19 cellular contexts compared by ENCODE assay signal in the genomic region with DNA sequence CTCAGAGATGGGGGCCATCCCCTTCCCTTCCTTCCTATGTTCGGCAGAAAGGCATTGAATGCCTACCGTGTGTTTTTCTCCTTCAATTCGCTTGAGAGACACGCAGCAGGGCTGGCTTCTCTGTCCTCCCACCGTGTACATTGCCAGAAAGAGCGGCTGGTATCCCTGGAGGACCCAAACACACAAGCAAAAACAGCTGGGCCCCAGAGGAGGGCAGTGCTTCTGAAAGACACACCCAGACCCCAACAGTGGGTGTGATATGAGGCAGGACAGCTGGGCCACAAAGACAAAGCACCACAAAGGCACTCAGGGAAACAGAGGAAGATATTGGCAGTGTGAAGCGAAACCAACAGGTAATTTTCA.
A peak's percentile ranks its signal among the peaks of the same experiment; 100 is the strongest.
DNase-seq lines count a peak whose midpoint lies in the region; ATAC-seq, FAIRE-seq and TF ChIP-seq lines count a peak whose summit lies in the region.
"Had no signal": no experiment of that assay in that cellular context is flagged by ENCODE, and none has a peak within 500 bp of the region (broad histone marks: within the 10 kb centered on the region; RNA-seq: fewer than 3 reads in every experiment).

No MANE protein-coding gene starts in this region.

- TF ChIP-seq CTCF in K562 (IDR thresholded peaks at IDR 0.05 in 2 of 3, conservative IDR thresholded peaks at IDR 0.05 in 1 of 3; ENCODE audit: insufficient read depth in 2 of 3, low read depth in 1 of 3, low read length in 3 of 3) (no peak), sigmoid colon (IDR thresholded peaks at IDR 0.05) (no peak)

- 78% methylated on average over 5 of the region's 7 CpGs for WGBS in K562 (ENCODE audit: insufficient coverage, low coverage, missing lambda C conversion rate)
- WGBS in sigmoid colon, 2 donors: 75 to 83% methylated on average over 7 of the region's 7 CpGs

- H3K9me1 ChIP-seq in K562 (ENCODE audit: control insufficient read depth, insufficient read depth, low read length): peaks cover 3% of the 10 kb centered on the region

- H3K79me2 ChIP-seq in K562 (ENCODE audit: control insufficient read depth, insufficient read depth, low read length) (no peaks in the 10 kb centered on the region), Karpas-422 (ENCODE audit: low read length) (no peaks in the 10 kb centered on the region; the same call in 1 of the 2 replicates)

- CTCF ChIA-PET in K562 (lab: Yijun Ruan, JAX; ENCODE audit: low intra/inter-chr PET ratio): no interaction called here
- CTCF ChIA-PET in naive thymus-derived CD4-positive, alpha-beta T cell (lab: Charles Lee): no interaction called here

- FAIRE-seq in K562 (lab: Jason Lieb, UNC): no peak

- H3K9me3 Mint-ChIP-seq in effector memory CD8-positive, alpha-beta T cell: no peaks in the 10 kb centered on the region
- peaks cover 0 to 1% (median 0%) of the 10 kb centered on the region in 11 donors for H3K9me3 Mint-ChIP-seq in naive thymus-derived CD4-positive, alpha-beta T cell
- H3K9me3 Mint-ChIP-seq: activated T-helper 2 cell treated with anti-CD3 and anti-CD28 coated beads, Interferon-gamma antibody, Interleukin-2, Interleukin-4, amounts not matched to agents 10 μg/mL and 5 μg/mL and 100 μg/mL, durations not matched to agents 14 hours and 24 hours and 36 hours; neural progenitor cell had no signal

- no peak overlapping the region for H3K4me3 Mint-ChIP-seq in effector memory CD8-positive, alpha-beta T cell
- H3K4me3 Mint-ChIP-seq in naive thymus-derived CD4-positive, alpha-beta T cell: peak overlapping the region in 1 of 10 donors; percentile 9
- H3K4me3 Mint-ChIP-seq: activated CD8-positive, alpha-beta memory T cell treated with anti-CD3 and anti-CD28 coated beads, Interleukin-2, amount 10 ng/mL, durations not matched to agents 7 days and 5 days; neural progenitor cell had no signal

- no peak for TF ChIP-seq POLR2A in K562 (conservative IDR thresholded peaks at IDR 0.05)
- TF ChIP-seq POLR2A in sigmoid colon (IDR thresholded peaks at IDR 0.05): no peak

- H3K4me2 ChIP-seq in K562 (ENCODE audit: insufficient read depth, low read length) (no peak overlapping the region), Karpas-422 (ENCODE audit: low read depth, low read length, poor library complexity, severe bottlenecking) (no peak overlapping the region)
- H3K4me2 ChIP-seq: neural progenitor cell, SK-N-SH had no signal

- intact Hi-C loops in K562 (cut with micrococcal nuclease): no loop called here
- intact Hi-C loops in left ventricle myocardium superior (cut with micrococcal nuclease): no loop called here
- intact Hi-C loops in sigmoid colon (cut with DNase I): no loop called here
- intact Hi-C loops in naive thymus-derived CD4-positive, alpha-beta T cell (cut with micrococcal nuclease): no loop called here

- no peak for TF ChIP-seq EP300 in K562 (IDR thresholded peaks at IDR 0.05; ENCODE audit: low read length)
- no peak for TF ChIP-seq EP300 in sigmoid colon (IDR thresholded peaks at IDR 0.05)

- H4K20me1 ChIP-seq in K562 (replicated peaks; ENCODE audit: control insufficient read depth, insufficient read depth, low read length) (no peaks in the 10 kb centered on the region; the same call in 1 of the 2 replicates), Karpas-422 (ENCODE audit: insufficient read depth, low read depth, low read length) (no peaks in the 10 kb centered on the region)

- in situ Hi-C loops in K562 (cut with MboI): no loop called here

- H3K9ac ChIP-seq in HUES48 (ENCODE audit: low read depth, low read length) (peak overlapping the region; percentile 63; the same call in 1 of the 2 replicates), K562 (ENCODE audit: insufficient read depth in 1 of 2, low read depth in 2 of 2, low read length in 2 of 2) (no peak overlapping the region; a peak in 1 of 4 replicates), Karpas-422 (ENCODE audit: low read length) (no peak overlapping the region)
- H3K9ac ChIP-seq: neural progenitor cell, SK-N-SH had no signal

- no TSS peak for BruUV-seq in K562 (replicated peaks; lab: Mats Ljungman, UMichigan)

- H3K27me3 ChIP-seq in HUES48 (ENCODE audit: control insufficient read depth, insufficient read depth, low read length): no peaks in the 10 kb centered on the region
- H3K27me3 ChIP-seq in K562 (ENCODE audit: control insufficient read depth in 2 of 2, insufficient read depth in 2 of 2, low read length in 2 of 2): no peaks in the 10 kb centered on the region
- H3K27me3 ChIP-seq in sigmoid colon: no peaks in the 10 kb centered on the region
- H3K27me3 ChIP-seq in naive thymus-derived CD4-positive, alpha-beta T cell (ENCODE audit: control insufficient read depth in 2 of 2, insufficient read depth in 2 of 2, low read length in 2 of 2): no peaks in the 10 kb centered on the region
- no peaks in the 10 kb centered on the region for H3K27me3 ChIP-seq in Karpas-422 (ENCODE audit: low read length)
- H3K27me3 ChIP-seq: neural progenitor cell had no signal

- H3K4me3 ChIP-seq in HUES48 (ENCODE audit: low read depth, low read length) (no peak overlapping the region), K562 (no peak overlapping the region), sigmoid colon (no peak overlapping the region), Karpas-422 (ENCODE audit: low read length) (no peak overlapping the region)
- no peak overlapping the region for H3K4me3 ChIP-seq in naive thymus-derived CD4-positive, alpha-beta T cell (ENCODE audit: low read length)
- H3K4me3 ChIP-seq: lung, neural progenitor cell had no signal

- no peaks in the 10 kb centered on the region for H3K4me1 Mint-ChIP-seq in effector memory CD8-positive, alpha-beta T cell (ENCODE audit: low read depth in 2 of 2)
- H3K4me1 Mint-ChIP-seq in naive thymus-derived CD4-positive, alpha-beta T cell: peaks cover 0 to 1% (median 0%) of the 10 kb centered on the region in 7 donors
- H3K4me1 Mint-ChIP-seq: activated CD8-positive, alpha-beta memory T cell treated with anti-CD3 and anti-CD28 coated beads, Interleukin-2, amount 10 ng/mL, durations not matched to agents 7 days and 5 days had no signal

- no peaks in the 10 kb centered on the region for H3K9me3 ChIP-seq in HUES48 (ENCODE audit: control insufficient read depth, insufficient read depth, low read length)
- no peaks in the 10 kb centered on the region for H3K9me3 ChIP-seq in K562 (replicated peaks; ENCODE audit: control insufficient read depth, insufficient read depth, low read depth, low read length)
- H3K9me3 ChIP-seq in sigmoid colon: no peaks in the 10 kb centered on the region
- H3K9me3 ChIP-seq in naive thymus-derived CD4-positive, alpha-beta T cell (ENCODE audit: control insufficient read depth in 2 of 3, low read length in 3 of 3): no peaks in the 10 kb centered on the region
- no peaks in the 10 kb centered on the region for H3K9me3 ChIP-seq in Karpas-422 (ENCODE audit: low read length)
- H3K9me3 ChIP-seq: SK-N-SH had no signal

- H3K27me3 Mint-ChIP-seq in effector memory CD8-positive, alpha-beta T cell: no peaks in the 10 kb centered on the region
- H3K27me3 Mint-ChIP-seq in naive thymus-derived CD4-positive, alpha-beta T cell: no peaks in the 10 kb centered on the region
- H3K27me3 Mint-ChIP-seq: activated CD8-positive, alpha-beta memory T cell treated with anti-CD3 and anti-CD28 coated beads, Interleukin-2, amount 10 ng/mL, durations not matched to agents 7 days and 5 days had no signal

- peaks cover 7% of the 10 kb centered on the region for H3K36me3 Mint-ChIP-seq in effector memory CD8-positive, alpha-beta T cell (ENCODE audit: insufficient read depth)
- peaks cover 0 to 22% (median 13%) of the 10 kb centered on the region in 5 donors for H3K36me3 Mint-ChIP-seq in naive thymus-derived CD4-positive, alpha-beta T cell
- H3K36me3 Mint-ChIP-seq: activated CD8-positive, alpha-beta memory T cell treated with anti-CD3 and anti-CD28 coated beads, Interleukin-2, amount 10 ng/mL, durations not matched to agents 7 days and 5 days had no signal

- H3K36me3 ChIP-seq in HUES48 (ENCODE audit: control insufficient read depth, insufficient read depth, low read length) (peaks cover 3% of the 10 kb centered on the region), K562 (ENCODE audit: control insufficient read depth, insufficient read depth, low read length) (peaks cover 17% of the 10 kb centered on the region), sigmoid colon (peaks cover 0 to 5% (median 1%) of the 10 kb centered on the region in 4 donors), Karpas-422 (ENCODE audit: insufficient read depth, low read length) (0 out of 2 replicates have a peak, but pooled peaks cover 4% of the 10 kb centered on the region)
- H3K36me3 ChIP-seq in naive thymus-derived CD4-positive, alpha-beta T cell (ENCODE audit: control insufficient read depth in 2 of 3, insufficient read depth in 3 of 3, low read length in 3 of 3): peaks cover 0 to 8% (median 0%) of the 10 kb centered on the region in 3 experiments
- H3K36me3 ChIP-seq: neural progenitor cell had no signal

- H3K4me1 ChIP-seq in HUES48 (ENCODE audit: control insufficient read depth, insufficient read depth, low read length): peaks cover 19% of the 10 kb centered on the region
- peaks cover 23 to 28% of the 10 kb centered on the region in 2 experiments; a peak in 4 of 5 replicates for H3K4me1 ChIP-seq in K562 (replicated peaks in 1 of 2; ENCODE audit: control insufficient read depth in 2 of 2, insufficient read depth in 2 of 2, low read length in 2 of 2)
- H3K4me1 ChIP-seq in sigmoid colon: peaks cover 0 to 18% (median 14%) of the 10 kb centered on the region in 4 donors
- H3K4me1 ChIP-seq in naive thymus-derived CD4-positive, alpha-beta T cell (ENCODE audit: control insufficient read depth in 2 of 2, insufficient read depth in 2 of 2, low read length in 2 of 2): no peaks in the 10 kb centered on the region
- H3K4me1 ChIP-seq in Karpas-422 (ENCODE audit: low read length): no peaks in the 10 kb centered on the region

- DNase-seq in K562 (ENCODE audit: extremely low read depth in 1 of 4, low spot score in 3 of 4) (no peak), left ventricle myocardium superior (no peak), sigmoid colon (no peak), Karpas-422 (no peak)
- no peak for DNase-seq in effector memory CD8-positive, alpha-beta T cell
- DNase-seq in naive thymus-derived CD4-positive, alpha-beta T cell: no peak
- DNase-seq: activated CD8-positive, alpha-beta memory T cell treated with anti-CD3 and anti-CD28 coated beads, Interleukin-2, amount 10 ng/mL, durations not matched to agents 7 days and 5 days; central memory CD4-positive, alpha-beta T cell; foreskin melanocyte; NCI-H1048; NCI-H2081 treated with DMSO at 0.1 percent for 48 hours; NCI-H774; SK-N-SH; T1000 had no signal

- H2AFZ ChIP-seq in K562 (ENCODE audit: low read depth, low read length): no peak overlapping the region
- no peak overlapping the region for H2AFZ ChIP-seq in Karpas-422 (ENCODE audit: low read length)
- H2AFZ ChIP-seq: neural progenitor cell had no signal

- ATAC-seq in K562 (no peak), left ventricle myocardium superior (peak; percentile 56), GM19395 (IDR thresholded peaks at IDR 0.05; ENCODE audit: unreplicated experiment) (no peak)
- ATAC-seq in effector memory CD8-positive, alpha-beta T cell (replicated peaks): no peak
- no peak for ATAC-seq in naive thymus-derived CD4-positive, alpha-beta T cell
- ATAC-seq: activated CD8-positive, alpha-beta memory T cell treated with anti-CD3 and anti-CD28 coated beads, Interleukin-2, amount 10 ng/mL, durations not matched to agents 7 days and 5 days had no signal

- no peak overlapping the region for H3K27ac Mint-ChIP-seq in effector memory CD8-positive, alpha-beta T cell
- H3K27ac Mint-ChIP-seq in naive thymus-derived CD4-positive, alpha-beta T cell: no peak overlapping the region
- H3K27ac Mint-ChIP-seq: activated CD8-positive, alpha-beta memory T cell treated with anti-CD3 and anti-CD28 coated beads, Interleukin-2, amount 10 ng/mL, durations not matched to agents 7 days and 5 days; activated T-helper 2 cell treated with anti-CD3 and anti-CD28 coated beads, Interferon-gamma antibody, Interleukin-2, Interleukin-4, amounts not matched to agents 10 μg/mL and 5 μg/mL and 100 μg/mL, durations not matched to agents 14 hours and 24 hours and 36 hours; neural progenitor cell had no signal

- POLR2A ChIA-PET in K562 (lab: Yijun Ruan, JAX): no interaction called here
- POLR2A ChIA-PET in naive thymus-derived CD4-positive, alpha-beta T cell (lab: Charles Lee): no interaction called here

- H3K27ac ChIP-seq in HUES48 (ENCODE audit: low read depth, low read length): peak overlapping the region; percentile 98
- no peak overlapping the region for H3K27ac ChIP-seq in K562 (ENCODE audit: extremely low read depth, low read depth, low read length)
- peak overlapping the region in 3 of 4 donors; percentile 62 to 73 (median 71) for H3K27ac ChIP-seq in sigmoid colon
- no peak overlapping the region for H3K27ac ChIP-seq in naive thymus-derived CD4-positive, alpha-beta T cell (ENCODE audit: low read depth, low read length)
- no peak overlapping the region for H3K27ac ChIP-seq in Karpas-422 (ENCODE audit: low read length)
- H3K27ac ChIP-seq: neural progenitor cell had no signal

- no peak for TF ChIP-seq RAD21 in K562 (CRISPR knock-in tag; conservative IDR thresholded peaks at IDR 0.05 in 1 of 2, IDR thresholded peaks at IDR 0.05 in 1 of 2)

- no peaks in the 10 kb centered on the region for H3K9me2 ChIP-seq in Karpas-422 (replicated peaks; ENCODE audit: insufficient read depth, low read length)
- H3K9me2 ChIP-seq: SK-N-SH had no signal

Comparison
In these comparisons a context has a peak if more than half of its experiments do, and no peak if none do; other contexts are left out.
1. H3K27ac ChIP-seq: peak in HUES48 (single experiment) and sigmoid colon (3 of 4); none in K562 (single experiment), naive thymus-derived CD4-positive, alpha-beta T cell (single experiment) and Karpas-422 (single experiment).